15 cellular contexts compared by ENCODE assay signal in the genomic region with DNA sequence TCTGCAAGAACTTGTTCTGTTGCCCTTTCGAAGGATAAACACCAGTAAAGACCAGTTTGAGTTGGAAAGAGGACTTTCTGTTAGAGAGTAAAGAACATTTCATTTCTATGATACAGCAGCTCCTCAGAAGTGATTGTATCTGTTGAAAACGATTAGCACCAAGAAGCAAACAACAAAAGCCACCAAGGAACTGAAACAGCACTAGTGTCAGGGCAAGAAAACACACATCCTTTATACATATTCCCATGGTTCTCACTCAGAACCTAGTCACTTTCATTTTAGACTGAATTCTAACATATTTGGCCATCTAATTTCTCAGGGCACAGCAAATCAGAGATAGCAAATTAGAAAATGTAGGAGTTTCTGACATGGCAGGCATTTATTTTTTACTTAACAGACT.
DNase-seq lines count a peak whose midpoint lies in the region; ATAC-seq and TF ChIP-seq lines count a peak whose summit lies in the region.
"Had no signal": no experiment of that assay in that cellular context is flagged by ENCODE, and none has a peak within 500 bp of the region (broad histone marks: within the 10 kb centered on the region; RNA-seq: fewer than 3 reads in every experiment).

No MANE protein-coding gene starts in this region.

- peaks cover 6% of the 10 kb centered on the region for H3K4me1 Mint-ChIP-seq in activated CD4-positive, alpha-beta T cell treated with anti-CD3 and anti-CD28 coated beads, Interleukin-2, amount 10 ng/mL, durations not matched to agents 24 days and 14 days
- H3K4me1 Mint-ChIP-seq in stimulated activated naive B cell treated with anti-CD40 and anti-IgM and Interleukin-4, amounts not matched to agents 10 μg/mL and 1 μg/mL and 100 μg/mL, for 72 hours = peaks cover 3 to 16% of the 10 kb centered on the region in 2 donors
- H3K4me1 Mint-ChIP-seq: memory B cell had no signal

- ATAC-seq in GM21515 (IDR thresholded peaks at IDR 0.05; ENCODE audit: unreplicated experiment) (peak; percentile 65), HG03442 (IDR thresholded peaks at IDR 0.05; ENCODE audit: unreplicated experiment) (peak; percentile 57), upper lobe of right lung (no peak)
- no peak for ATAC-seq in stimulated activated naive B cell treated with anti-CD40 and anti-IgM and Interleukin-4, amounts not matched to agents 10 μg/mL and 1 μg/mL and 100 μg/mL, for 72 hours (replicated peaks)

- H3K36me3 Mint-ChIP-seq in activated CD4-positive, alpha-beta T cell treated with anti-CD3 and anti-CD28 coated beads, Interleukin-2, amount 10 ng/mL, durations not matched to agents 24 days and 14 days (ENCODE audit: low read depth) = no peaks in the 10 kb centered on the region
- H3K36me3 Mint-ChIP-seq in stimulated activated naive B cell treated with anti-CD40 and anti-IgM and Interleukin-4, amounts not matched to agents 10 μg/mL and 1 μg/mL and 100 μg/mL, for 72 hours = peaks cover 0 to 12% of the 10 kb centered on the region in 2 donors

- H3K27ac ChIP-seq in prostate gland = peak overlapping the region; percentile 15 to 43
- H3K27ac ChIP-seq in upper lobe of right lung = no peak overlapping the region
- H3K27ac ChIP-seq in esophagus squamous epithelium = no peak overlapping the region
- H3K27ac ChIP-seq: stomach had no signal

- no peak for TF ChIP-seq CTCF in prostate gland (IDR thresholded peaks at IDR 0.05)
- TF ChIP-seq CTCF in upper lobe of right lung (IDR thresholded peaks at IDR 0.05) = no peak
- no peak for TF ChIP-seq CTCF in esophagus squamous epithelium (IDR thresholded peaks at IDR 0.05)

- H3K9me3 Mint-ChIP-seq in activated CD4-positive, alpha-beta T cell treated with anti-CD3 and anti-CD28 coated beads, Interleukin-2, amount 10 ng/mL, durations not matched to agents 24 days and 14 days = no peaks in the 10 kb centered on the region
- H3K9me3 Mint-ChIP-seq in stimulated activated naive B cell treated with anti-CD40 and anti-IgM and Interleukin-4, amounts not matched to agents 10 μg/mL and 1 μg/mL and 100 μg/mL, for 72 hours = no peaks in the 10 kb centered on the region
- H3K9me3 Mint-ChIP-seq: memory B cell had no signal

- peak overlapping the region; percentile 0 for H3K27ac Mint-ChIP-seq in activated CD4-positive, alpha-beta T cell treated with anti-CD3 and anti-CD28 coated beads, Interleukin-2, amount 10 ng/mL, durations not matched to agents 24 days and 14 days
- no peak overlapping the region for H3K27ac Mint-ChIP-seq in stimulated activated naive B cell treated with anti-CD40 and anti-IgM and Interleukin-4, amounts not matched to agents 10 μg/mL and 1 μg/mL and 100 μg/mL, for 72 hours

- peak overlapping the region; percentile 22 for H3K4me3 Mint-ChIP-seq in activated CD4-positive, alpha-beta T cell treated with anti-CD3 and anti-CD28 coated beads, Interleukin-2, amount 10 ng/mL, durations not matched to agents 24 days and 14 days
- no peak overlapping the region for H3K4me3 Mint-ChIP-seq in stimulated activated naive B cell treated with anti-CD40 and anti-IgM and Interleukin-4, amounts not matched to agents 10 μg/mL and 1 μg/mL and 100 μg/mL, for 72 hours
- H3K4me3 Mint-ChIP-seq: memory B cell had no signal

- H3K4me1 ChIP-seq in prostate gland (replicated peaks) (peaks cover 2% of the 10 kb centered on the region), upper lobe of right lung (no peaks in the 10 kb centered on the region), esophagus squamous epithelium (peaks cover 0 to 26% (median 0%) of the 10 kb centered on the region in 3 donors)

- DNase-seq in activated CD4-positive, alpha-beta T cell treated with anti-CD3 and anti-CD28 coated beads, Interleukin-2, amount 10 ng/mL, durations not matched to agents 24 days and 14 days = no peak
- no peak for DNase-seq in activated CD4-positive, alpha-beta T cell treated with anti-CD3 and anti-CD28 coated beads, Interleukin-2, amount 50 U/mL, for 48 hours
- DNase-seq in prostate gland (ENCODE audit: low spot score) (no peak), upper lobe of right lung (no peak), esophagus squamous epithelium (lab: John Stamatoyannopoulos, UW) (no peak)
- DNase-seq in stimulated activated naive B cell treated with anti-CD40 and anti-IgM and Interleukin-4, amounts not matched to agents 10 μg/mL and 1 μg/mL and 100 μg/mL, for 72 hours = no peak
- DNase-seq: activated CD8-positive, alpha-beta memory T cell treated with anti-CD3 and anti-CD28 coated beads for 24 hours; NCI-H187; posterior cingulate gyrus; stimulated activated CD4-positive, alpha-beta T cell treated with anti-CD3 and anti-CD28 coated beads, Interleukin-2, amount 100 ng/mL, for 24 hours; stomach; SW 1271 had no signal

- H3K27me3 ChIP-seq in prostate gland (replicated peaks; ENCODE audit: insufficient read depth) = no peaks in the 10 kb centered on the region
- no peaks in the 10 kb centered on the region for H3K27me3 ChIP-seq in upper lobe of right lung
- H3K27me3 ChIP-seq in esophagus squamous epithelium = no peaks in the 10 kb centered on the region
- H3K27me3 ChIP-seq: stomach had no signal

- H3K9me3 ChIP-seq in prostate gland (no peaks in the 10 kb centered on the region), upper lobe of right lung (no peaks in the 10 kb centered on the region), esophagus squamous epithelium (no peaks in the 10 kb centered on the region)
- H3K9me3 ChIP-seq: stomach had no signal

- TF ChIP-seq POLR2A in prostate gland (IDR thresholded peaks at IDR 0.05) (no peak), esophagus squamous epithelium (IDR thresholded peaks at IDR 0.05) (no peak)

- 36% methylated on average over 2 of the region's 2 CpGs for WGBS in prostate gland
- WGBS in esophagus squamous epithelium, 2 donors = 33 to 56% methylated on average over 2 of the region's 2 CpGs

- no peaks in the 10 kb centered on the region for H3K36me3 ChIP-seq in prostate gland
- no peaks in the 10 kb centered on the region for H3K36me3 ChIP-seq in upper lobe of right lung
- H3K36me3 ChIP-seq in esophagus squamous epithelium = peaks cover 0 to 11% (median 0%) of the 10 kb centered on the region in 3 donors

- intact Hi-C loops in activated CD4-positive, alpha-beta T cell treated with anti-CD3 and anti-CD28 coated beads, Interleukin-2, amount 10 ng/mL, durations not matched to agents 24 days and 14 days (cut with micrococcal nuclease) = no loop called here
- intact Hi-C loops in prostate gland (cut with DNase I) (no loop called here), upper lobe of right lung (cut with DNase I) (no loop called here), esophagus squamous epithelium (cut with DNase I) (no loop called here)

- no peaks in the 10 kb centered on the region for H3K27me3 Mint-ChIP-seq in activated CD4-positive, alpha-beta T cell treated with anti-CD3 and anti-CD28 coated beads, Interleukin-2, amount 10 ng/mL, durations not matched to agents 24 days and 14 days
- H3K27me3 Mint-ChIP-seq in stimulated activated naive B cell treated with anti-CD40 and anti-IgM and Interleukin-4, amounts not matched to agents 10 μg/mL and 1 μg/mL and 100 μg/mL, for 72 hours = no peaks in the 10 kb centered on the region
- H3K27me3 Mint-ChIP-seq: memory B cell had no signal

- H3K4me3 ChIP-seq in prostate gland = no peak overlapping the region
- H3K4me3 ChIP-seq in upper lobe of right lung = no peak overlapping the region
- no peak overlapping the region for H3K4me3 ChIP-seq in esophagus squamous epithelium
- H3K4me3 ChIP-seq: stomach had no signal

Comparison
In these comparisons a context has a peak if more than half of its experiments do, and no peak if none do; other contexts are left out.
1. ATAC-seq: peak in GM21515 (single experiment) and HG03442 (single experiment); none in upper lobe of right lung (single experiment) and stimulated activated naive B cell treated with anti-CD40 and anti-IgM and Interleukin-4, amounts not matched to agents 10 μg/mL and 1 μg/mL and 100 μg/mL, for 72 hours (0 of 2).
2. H3K27ac ChIP-seq: peak in prostate gland (2 of 2); none in upper lobe of right lung (single experiment) and esophagus squamous epithelium (0 of 4).